Comparison of ENCODE assay signal across 8 cellular contexts in genomic region chr6:29626948-29627761, GRCh38. TPM values are rescaled to one million over a fixed set of nuclear protein-coding genes. Genes with fewer than 3 reads are reported as not detected.
A peak's percentile ranks its signal among the peaks of the same experiment; 100 is the strongest.
DNase-seq lines count a peak whose midpoint lies in the region; ATAC-seq, FAIRE-seq and TF ChIP-seq lines count a peak whose summit lies in the region.

No MANE protein-coding gene starts in this region.

- ATAC-seq in right cardiac atrium (peak; percentile 2 to 8), HG02884 (IDR thresholded peaks at IDR 0.05; ENCODE audit: unreplicated experiment) (no peak), GM19395 (IDR thresholded peaks at IDR 0.05; ENCODE audit: unreplicated experiment) (no peak)

- no peak overlapping the region for H3K27ac Mint-ChIP-seq in activated T-helper 2 cell treated with anti-CD3 and anti-CD28 coated beads, Interferon-gamma antibody, Interleukin-2, Interleukin-4, amounts not matched to agents 10 μg/mL and 5 μg/mL and 100 μg/mL, durations not matched to agents 14 hours and 24 hours and 36 hours

- peak overlapping the region; percentile 32 for H3K4me3 Mint-ChIP-seq in activated T-helper 2 cell treated with anti-CD3 and anti-CD28 coated beads, Interferon-gamma antibody, Interleukin-2, Interleukin-4, amounts not matched to agents 10 μg/mL and 5 μg/mL and 100 μg/mL, durations not matched to agents 14 hours and 24 hours and 36 hours (ENCODE audit: low read depth)

- peaks cover 14% of the 10 kb centered on the region for H3K36me3 ChIP-seq in H7 (replicated peaks; ENCODE audit: control insufficient read depth, insufficient read depth, low read length)
- no peaks in the 10 kb centered on the region for H3K36me3 ChIP-seq in small intestine (ENCODE audit: control insufficient read depth in 2 of 2, insufficient read depth in 2 of 2, low read length in 2 of 2)
- H3K36me3 ChIP-seq in MG63, result no peaks in the 10 kb centered on the region

- H3K9me3 Mint-ChIP-seq in activated T-helper 2 cell treated with anti-CD3 and anti-CD28 coated beads, Interferon-gamma antibody, Interleukin-2, Interleukin-4, amounts not matched to agents 10 μg/mL and 5 μg/mL and 100 μg/mL, durations not matched to agents 14 hours and 24 hours and 36 hours, result no peaks in the 10 kb centered on the region

- H3K27ac ChIP-seq in right cardiac atrium (ENCODE audit: low read length), result no peak overlapping the region
- peak overlapping the region in 1 of 2 donors; percentile 36 for H3K27ac ChIP-seq in small intestine (ENCODE audit: low read depth in 1 of 2, low read length in 1 of 2)

- H3K4me3 ChIP-seq in H7 (ENCODE audit: insufficient read depth, low read depth, low read length), result peak overlapping the region; percentile 67
- H3K4me3 ChIP-seq in right cardiac atrium (ENCODE audit: low read length), result peak overlapping the region; percentile 53
- H3K4me3 ChIP-seq in small intestine (ENCODE audit: low read depth in 1 of 2, low read length in 2 of 2), result peak overlapping the region; percentile 33 to 42
- no peak overlapping the region for H3K4me3 ChIP-seq in MG63

- peaks cover 52% of the 10 kb centered on the region for H3K27me3 Mint-ChIP-seq in activated T-helper 2 cell treated with anti-CD3 and anti-CD28 coated beads, Interferon-gamma antibody, Interleukin-2, Interleukin-4, amounts not matched to agents 10 μg/mL and 5 μg/mL and 100 μg/mL, durations not matched to agents 14 hours and 24 hours and 36 hours (ENCODE audit: low read depth)

- intact Hi-C loops in activated T-helper 2 cell treated with anti-CD3 and anti-CD28 coated beads, Interferon-gamma antibody, Interleukin-2, Interleukin-4, amounts not matched to agents 10 μg/mL and 5 μg/mL and 100 μg/mL, durations not matched to agents 14 hours and 24 hours and 36 hours (cut with micrococcal nuclease), result no loop called here
- intact Hi-C loops in right cardiac atrium (cut with DNase I), result loop anchor here in 1 of 4 donors (10.0 kb wide), 1 partner anchor 702 kb away; the partner anchor contains the start of gene TRIM27

- no peak for TF ChIP-seq CTCF in GM10266 (IDR thresholded peaks at IDR 0.05; ENCODE audit: control insufficient read depth, insufficient read depth, low read depth, missing control alignments)

- H3K4me1 ChIP-seq in right cardiac atrium (ENCODE audit: control insufficient read depth, insufficient read depth, low read length) (peaks cover 8% of the 10 kb centered on the region), small intestine (ENCODE audit: control insufficient read depth in 2 of 2, insufficient read depth in 1 of 2, low read depth in 1 of 2, low read length in 1 of 2) (peaks cover 0 to 4% of the 10 kb centered on the region in 2 donors)

- FAIRE-seq in small intestine (lab: Jason Lieb, UNC), result no peak

- H3K4me1 Mint-ChIP-seq in activated T-helper 2 cell treated with anti-CD3 and anti-CD28 coated beads, Interferon-gamma antibody, Interleukin-2, Interleukin-4, amounts not matched to agents 10 μg/mL and 5 μg/mL and 100 μg/mL, durations not matched to agents 14 hours and 24 hours and 36 hours (ENCODE audit: low read depth), result peaks cover 29% of the 10 kb centered on the region

- WGBS in right cardiac atrium, result 17% methylated on average over 31 of the region's 31 CpGs
- 18 to 23% (median 18%) methylated on average over 24 to 31 of the region's 31 CpGs for WGBS in small intestine, 3 donors

- H3K9me3 ChIP-seq in right cardiac atrium (ENCODE audit: control insufficient read depth, low read length) (no peaks in the 10 kb centered on the region), small intestine (ENCODE audit: control insufficient read depth, low read depth) (no peaks in the 10 kb centered on the region), MG63 (no peaks in the 10 kb centered on the region)

- DNase-seq in H7, result peak; percentile 76
- DNase-seq in activated T-helper 2 cell treated with anti-CD3 and anti-CD28 coated beads, Interferon-gamma antibody, Interleukin-2, Interleukin-4, amounts not matched to agents 10 μg/mL and 5 μg/mL and 100 μg/mL, durations not matched to agents 14 hours and 24 hours and 36 hours (ENCODE audit: low spot score), result no peak
- DNase-seq in right cardiac atrium, result peak in 2 of 3 donors; percentile 27 to 66
- no peak for DNase-seq in small intestine
- no peak for DNase-seq in MG63
- no peak for DNase-seq in GM10266 (ENCODE audit: extremely low spot score)

- H3K27me3 ChIP-seq in H7 (ENCODE audit: control insufficient read depth, insufficient read depth, low read length) (no peaks in the 10 kb centered on the region; the same call in 1 of the 2 replicates), right cardiac atrium (ENCODE audit: control insufficient read depth, insufficient read depth) (no peaks in the 10 kb centered on the region), small intestine (ENCODE audit: control insufficient read depth in 2 of 2, insufficient read depth in 2 of 2, low read length in 2 of 2) (peaks cover 0 to 5% of the 10 kb centered on the region in 2 donors), MG63 (no peaks in the 10 kb centered on the region)

- H3K36me3 Mint-ChIP-seq in activated T-helper 2 cell treated with anti-CD3 and anti-CD28 coated beads, Interferon-gamma antibody, Interleukin-2, Interleukin-4, amounts not matched to agents 10 μg/mL and 5 μg/mL and 100 μg/mL, durations not matched to agents 14 hours and 24 hours and 36 hours (ENCODE audit: low read depth), result peaks cover 3% of the 10 kb centered on the region

RNA-seq across cellular contexts. Expression of gene GABBR1, which starts 5.8 kb away (rescaled TPM):
- total RNA-seq in H7 (2014; rRNA removed; shearing (Covaris generic)), result 21.8 and 23.2 TPM in 2 replicates
- total RNA-seq in activated T-helper 2 cell treated with anti-CD3 and anti-CD28 coated beads, Interferon-gamma antibody, Interleukin-2, Interleukin-4, amounts not matched to agents 10 μg/mL and 5 μg/mL and 100 μg/mL, durations not matched to agents 14 hours and 24 hours and 36 hours, result 17.0 and 21.1 TPM in 2 replicates
- total RNA-seq in right cardiac atrium, result 10 to 100 TPM; 34.8 to 40.0 (median 36.6) TPM
- 37.5 TPM for polyA plus RNA-seq in right cardiac atrium
- 10 to 100 TPM in 1 of 3 donors, 1 to 10 TPM in 1, under 1 TPM in 1; 0.22 to 12.0 (median 2.2) TPM for polyA plus RNA-seq in small intestine
- 1.9 and 3.7 TPM in 2 replicates for total RNA-seq in MG63 (2014; rRNA removed; shearing (Covaris generic); ENCODE audit: low replicate concordance)

RNA-seq across cellular contexts. Expression of gene MOG, which starts 29.7 kb away (rescaled TPM):
- total RNA-seq in H7 (2014; rRNA removed; shearing (Covaris generic)), result 1.4 and 2.0 TPM in 2 replicates
- total RNA-seq in activated T-helper 2 cell treated with anti-CD3 and anti-CD28 coated beads, Interferon-gamma antibody, Interleukin-2, Interleukin-4, amounts not matched to agents 10 μg/mL and 5 μg/mL and 100 μg/mL, durations not matched to agents 14 hours and 24 hours and 36 hours, result not detected in 2 replicates
- total RNA-seq in right cardiac atrium, result 1 to 10 TPM; 1.5 to 2.6 (median 2.2) TPM
- polyA plus RNA-seq in right cardiac atrium (4.8 TPM), small intestine (under 1 TPM in 1 of 3 donors, not detected in 2; 0.07 TPM)
- not detected in 2 replicates for total RNA-seq in MG63 (2014; rRNA removed; shearing (Covaris generic); ENCODE audit: low replicate concordance)

RNA-seq across cellular contexts. Expression of gene OR2H2, which starts 42.2 kb away (rescaled TPM):
- not detected in 2 replicates for total RNA-seq in H7 (2014; rRNA removed; shearing (Covaris generic))
- not detected in 2 replicates for total RNA-seq in activated T-helper 2 cell treated with anti-CD3 and anti-CD28 coated beads, Interferon-gamma antibody, Interleukin-2, Interleukin-4, amounts not matched to agents 10 μg/mL and 5 μg/mL and 100 μg/mL, durations not matched to agents 14 hours and 24 hours and 36 hours
- not detected for total RNA-seq in right cardiac atrium
- polyA plus RNA-seq in right cardiac atrium (not detected), small intestine (not detected)
- not detected in 2 replicates for total RNA-seq in MG63 (2014; rRNA removed; shearing (Covaris generic); ENCODE audit: low replicate concordance)

RNA-seq across cellular contexts. Expression of gene ZFP57, which starts 53.8 kb away (rescaled TPM):
- total RNA-seq in H7 (2014; rRNA removed; shearing (Covaris generic)), result 0.10 and 0.74 TPM in 2 replicates
- 2.6 and 3.0 TPM in 2 replicates for total RNA-seq in activated T-helper 2 cell treated with anti-CD3 and anti-CD28 coated beads, Interferon-gamma antibody, Interleukin-2, Interleukin-4, amounts not matched to agents 10 μg/mL and 5 μg/mL and 100 μg/mL, durations not matched to agents 14 hours and 24 hours and 36 hours
- 1 to 10 TPM in 1 of 4 donors, under 1 TPM in 3; 0.32 to 1.8 (median 0.44) TPM for total RNA-seq in right cardiac atrium
- polyA plus RNA-seq in right cardiac atrium (0.77 TPM), small intestine (1 to 10 TPM in 1 of 3 donors, not detected in 2; 1.4 TPM)
- total RNA-seq in MG63 (2014; rRNA removed; shearing (Covaris generic); ENCODE audit: low replicate concordance), result not detected in 2 replicates

Comparison
In these comparisons a context has a peak if more than half of its experiments do, and no peak if none do; other contexts are left out.
1. DNase-seq: peak in H7 (single experiment) and right cardiac atrium (2 of 3); none in activated T-helper 2 cell treated with anti-CD3 and anti-CD28 coated beads, Interferon-gamma antibody, Interleukin-2, Interleukin-4, amounts not matched to agents 10 μg/mL and 5 μg/mL and 100 μg/mL, durations not matched to agents 14 hours and 24 hours and 36 hours (single experiment), small intestine (single experiment), MG63 (single experiment) and GM10266 (single experiment).
2. ATAC-seq: peak in right cardiac atrium (2 of 2); none in HG02884 (single experiment) and GM19395 (single experiment).